ENCODE assay signal across 27 cellular contexts in genomic region chr14:65531148-65531547, GRCh38.
"Had no signal": no experiment of that assay in that cellular context is flagged by ENCODE, and none has a peak within 500 bp of the region (broad histone marks: within the 10 kb centered on the region; RNA-seq: fewer than 3 reads in every experiment).

No MANE protein-coding gene starts in this region.

- ATAC-seq: activated CD8-positive, alpha-beta T cell treated with anti-CD3 and anti-CD28 coated beads, Interleukin-2, amount 10 ng/mL, durations not matched to agents 7 days and 5 days; activated naive CD4-positive, alpha-beta T cell treated with anti-CD3 and anti-CD28 coated beads, Interleukin-2, amount 50 U/mL, for 72 hours; body of pancreas; K562; Panc1 had no signal

- H3K27me3 Mint-ChIP-seq: activated CD4-positive, alpha-beta T cell treated with anti-CD3 and anti-CD28 coated beads, Interleukin-2, amount 10 ng/mL, durations not matched to agents 24 days and 14 days; activated T-cell treated with anti-CD3 and anti-CD28 coated beads, Interleukin-2, amount 50 U/mL, for 24 hours had no signal

- H3K27ac Mint-ChIP-seq: activated CD4-positive, alpha-beta T cell treated with anti-CD3 and anti-CD28 coated beads, Interleukin-2, amount 10 ng/mL, durations not matched to agents 24 days and 14 days; activated CD8-positive, alpha-beta T cell treated with anti-CD3 and anti-CD28 coated beads, Interleukin-2, amount 10 ng/mL, durations not matched to agents 7 days and 5 days; activated naive CD4-positive, alpha-beta T cell treated with anti-CD3 and anti-CD28 coated beads for 36 hours; activated naive CD4-positive, alpha-beta T cell treated with anti-CD3 and anti-CD28 coated beads, Interleukin-2, amount 50 U/mL, for 72 hours; activated T-cell treated with anti-CD3 and anti-CD28 coated beads, Interleukin-2, amount 50 U/mL, for 24 hours; activated T-helper 2 cell treated with anti-CD3 and anti-CD28 coated beads, Interferon-gamma antibody, Interleukin-2, Interleukin-4, amounts not matched to agents 10 μg/mL and 5 μg/mL and 100 μg/mL, durations not matched to agents 14 hours and 24 hours and 36 hours had no signal

- H3K4me3 Mint-ChIP-seq: activated CD4-positive, alpha-beta T cell treated with anti-CD3 and anti-CD28 coated beads, Interleukin-2, amount 10 ng/mL, durations not matched to agents 24 days and 14 days; activated CD8-positive, alpha-beta T cell treated with anti-CD3 and anti-CD28 coated beads, Interleukin-2, amount 10 ng/mL, durations not matched to agents 7 days and 5 days; activated naive CD4-positive, alpha-beta T cell treated with anti-CD3 and anti-CD28 coated beads for 36 hours; activated T-cell treated with anti-CD3 and anti-CD28 coated beads, Interleukin-2, amount 50 U/mL, for 24 hours had no signal

- DNase-seq: activated CD4-positive, alpha-beta T cell treated with anti-CD3 and anti-CD28 coated beads, Interleukin-2, amount 10 ng/mL, durations not matched to agents 24 days and 14 days; activated CD4-positive, alpha-beta T cell treated with anti-CD3 and anti-CD28 coated beads, Interleukin-2, amount 50 U/mL, for 48 hours; activated CD8-positive, alpha-beta T cell treated with anti-CD3 and anti-CD28 coated beads, Interleukin-2, amount 10 ng/mL, durations not matched to agents 7 days and 5 days; activated gamma-delta T cell; activated naive CD4-positive, alpha-beta T cell treated with anti-CD3 and anti-CD28 coated beads for 36 hours; activated T-cell treated with anti-CD3 and anti-CD28 coated beads, Interleukin-2, amount 50 U/mL, for 24 hours; adrenal gland; body of pancreas; Kasumi-1; MG63; NCI-H1048; NCI-H1105 treated with DMSO at 0.1 percent for 48 hours; NCI-H1436; NCI-H1694; NCI-H1930; NCI-H2081 treated with DMSO at 0.1 percent for 48 hours; NCI-H226; NCI-H524 treated with DMSO at 0.1 percent for 48 hours; OCI-M1; SHP77; SJCRH30; T1000 had no signal

- FAIRE-seq: astrocyte, K562 had no signal
